In the genomic region with DNA sequence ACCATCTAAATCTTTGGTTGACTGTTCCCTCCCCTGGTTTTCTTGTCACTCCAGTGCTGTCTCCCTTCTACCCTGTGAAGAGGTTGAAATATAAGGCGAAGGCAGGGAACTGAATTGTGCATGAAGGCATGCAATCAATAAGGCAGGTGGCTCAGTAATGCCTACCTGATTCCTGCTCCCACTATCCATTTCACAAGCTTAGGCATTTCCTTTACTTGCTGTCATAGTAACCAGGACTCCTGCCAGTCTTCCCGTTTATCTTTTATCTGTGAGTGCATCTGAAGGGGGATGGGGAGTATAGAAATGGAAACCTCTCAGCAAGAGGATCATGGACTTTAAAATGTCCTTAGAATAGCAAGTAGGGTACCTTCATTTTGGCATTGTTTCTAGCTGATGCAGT, we compare ENCODE assay signal across 1 cellular context.
TF ChIP-seq lines count a peak whose summit lies in the region.

No MANE protein-coding gene starts in this region.

TF ChIP-seq in endothelial cell of umbilical vein, 7 proteins besides CTCF, POLR2A, EP300 and RAD21:
- no peak for TF ChIP-seq GATA2 (IDR thresholded peaks at IDR 0.05; ENCODE audit: insufficient read depth, insufficient read length, low read depth, low read length)
- no peak for TF ChIP-seq JUN (IDR thresholded peaks at IDR 0.05; ENCODE audit: borderline replicate concordance, insufficient read depth, insufficient read length, low read depth)
- TF ChIP-seq POLR2AphosphoS5 (IDR thresholded peaks at IDR 0.05; ENCODE audit: insufficient read depth, low read depth, low read length), result no peak
- TF ChIP-seq EZH2 (IDR thresholded peaks at IDR 0.05; ENCODE audit: borderline replicate concordance, low read depth, low read length, severe bottlenecking), result no peak
- TF ChIP-seq MYC (IDR thresholded peaks at IDR 0.05; ENCODE audit: low read depth, low read length), result no peak
- no peak for TF ChIP-seq MAX (IDR thresholded peaks at IDR 0.05; ENCODE audit: insufficient read depth, insufficient read length)
- no peak for TF ChIP-seq FOS (IDR thresholded peaks at IDR 0.05; ENCODE audit: borderline replicate concordance, insufficient read depth, low read length)
